17 cellular contexts compared by ENCODE assay signal in genomic region chr9:79988126-79988525, GRCh38.
DNase-seq lines count a peak whose midpoint lies in the region; ATAC-seq, FAIRE-seq and TF ChIP-seq lines count a peak whose summit lies in the region.
"Had no signal": no experiment of that assay in that cellular context is flagged by ENCODE, and none has a peak within 500 bp of the region (broad histone marks: within the 10 kb centered on the region; RNA-seq: fewer than 3 reads in every experiment).

No MANE protein-coding gene starts in this region.

- H3K27ac ChIP-seq in mesendoderm (ENCODE audit: low read depth, low read length): no peak overlapping the region
- H3K27ac ChIP-seq: 22Rv1 had no signal

- no peak overlapping the region for H2BK5ac ChIP-seq in mesendoderm (ENCODE audit: low read length)

- H3K4me3 ChIP-seq in mesendoderm (ENCODE audit: low read length): no peak overlapping the region

- no peak overlapping the region for H4K5ac ChIP-seq in mesendoderm (ENCODE audit: low read length)

- no peak overlapping the region for H4K8ac ChIP-seq in mesendoderm (ENCODE audit: low read depth, low read length)

- DNase-seq in NCI-H1436 (lab: John Stamatoyannopoulos, UW): peak; percentile 8
- no peak for DNase-seq in NCI-H1436 treated with DMSO at 0.1 percent for 48 hours (lab: John Stamatoyannopoulos, UW)
- no peak for DNase-seq in H54 (ENCODE audit: insufficient read length, low spot score)
- peak; percentile 27 for DNase-seq in NCI-H2029 treated with DMSO at 0.1 percent for 48 hours (lab: John Stamatoyannopoulos, UW)
- no peak for DNase-seq in mesendoderm
- DNase-seq in kidney tubule cell (ENCODE audit: low spot score): no peak
- no peak for DNase-seq in cerebellum (ENCODE audit: low spot score)
- DNase-seq: Caco-2; CD8-positive, alpha-beta memory T cell; DND-41; GDM1; HCEC 1CT; HFFc6 had no signal

- H3K9ac ChIP-seq in mesendoderm (ENCODE audit: low read length): no peak overlapping the region

- no peaks in the 10 kb centered on the region for H3K79me1 ChIP-seq in mesendoderm (ENCODE audit: low read length)

- H3K79me2 ChIP-seq in mesendoderm (ENCODE audit: control insufficient read depth, insufficient read depth, low read length): no peaks in the 10 kb centered on the region

- no peak overlapping the region for H3K56ac ChIP-seq in mesendoderm (ENCODE audit: low read length)

- no peak for TF ChIP-seq POLR2A in H54 (IDR thresholded peaks at IDR 0.05; ENCODE audit: low read depth, low read length)

- no peak overlapping the region for H3K23ac ChIP-seq in mesendoderm (ENCODE audit: low read length)

- H3K18ac ChIP-seq in mesendoderm (ENCODE audit: low read length): no peak overlapping the region

- ATAC-seq in GM18868 (IDR thresholded peaks at IDR 0.05; ENCODE audit: unreplicated experiment): no peak

- no peak overlapping the region for H2BK15ac ChIP-seq in mesendoderm (replicated peaks; ENCODE audit: low read depth)

- H3K27me3 ChIP-seq in mesendoderm (ENCODE audit: insufficient read depth, low read length, poor library complexity): no peaks in the 10 kb centered on the region

- H3K4ac ChIP-seq in mesendoderm (ENCODE audit: low read depth, low read length): peak overlapping the region; percentile 45

- no peaks in the 10 kb centered on the region for H3K36me3 ChIP-seq in mesendoderm (ENCODE audit: control insufficient read depth, insufficient read depth, low read length)

- FAIRE-seq in H54 (lab: Jason Lieb, UNC): peak; percentile 52
- FAIRE-seq: H1, HTR-8/SVneo had no signal

- H3K4me1 ChIP-seq in mesendoderm (ENCODE audit: control insufficient read depth, low read depth, low read length): no peaks in the 10 kb centered on the region
- H3K4me1 ChIP-seq: Caco-2 had no signal

- H3K4me2 ChIP-seq in mesendoderm (ENCODE audit: low read length): no peak overlapping the region

- no peak overlapping the region for H2AK5ac ChIP-seq in mesendoderm (ENCODE audit: low read length)

- no peak overlapping the region for H2BK120ac ChIP-seq in mesendoderm (ENCODE audit: low read depth, low read length)

- WGBS in mesendoderm (ENCODE audit: extremely low coverage, insufficient coverage, low lambda C conversion rate): no CpG with 5 or more reads among the region's 1 CpG

Comparison
In these comparisons a context has a peak if more than half of its experiments do, and no peak if none do; other contexts are left out.
1. DNase-seq: peak in NCI-H1436 (single experiment) and NCI-H2029 treated with DMSO at 0.1 percent for 48 hours (single experiment); none in NCI-H1436 treated with DMSO at 0.1 percent for 48 hours (single experiment), H54 (single experiment), mesendoderm (single experiment), kidney tubule cell (single experiment) and cerebellum (single experiment).